Comparison of ENCODE assay signal across 17 cellular contexts in genomic region chr3:14007006-14007405, GRCh38.
DNase-seq lines count a peak whose midpoint lies in the region; ATAC-seq and TF ChIP-seq lines count a peak whose summit lies in the region.
"Had no signal": no experiment of that assay in that cellular context is flagged by ENCODE, and none has a peak within 500 bp of the region (broad histone marks: within the 10 kb centered on the region; RNA-seq: fewer than 3 reads in every experiment).

No MANE protein-coding gene starts in this region.

- in situ Hi-C loops in mammary epithelial cell (cut with MboI; ENCODE audit: low sequenced_read_pairs in 2 of 2) (no loop called here), SK-MEL-5 (cut with HindIII; ENCODE audit: low pct_unique_long_range_greater_than_20kb, low sequenced_read_pairs) (no loop called here)

- TF ChIP-seq POLR2A in breast epithelium (IDR thresholded peaks at IDR 0.05), result no peak

- H2AFZ ChIP-seq in mammary epithelial cell (ENCODE audit: low read depth, low read length), result peak overlapping the region; percentile 90

- TF ChIP-seq CTCF in mammary epithelial cell (conservative IDR thresholded peaks at IDR 0.05 in 1 of 2, IDR thresholded peaks at IDR 0.05 in 1 of 2; ENCODE audit: extremely low read depth in 1 of 2, insufficient read depth in 1 of 2, low read depth in 1 of 2, low read length in 2 of 2) (no peak), breast epithelium (IDR thresholded peaks at IDR 0.05) (no peak), endodermal cell (conservative IDR thresholded peaks at IDR 0.05) (no peak)

- DNase-seq in mammary epithelial cell, result peak; percentile 78
- DNase-seq in breast epithelium (ENCODE audit: low spot score in 2 of 2), result no peak
- peak; percentile 5 for DNase-seq in SK-MEL-5 (ENCODE audit: low read depth, low spot score)
- DNase-seq in foreskin melanocyte, result peak; percentile 11
- DNase-seq in endodermal cell, result no peak
- DNase-seq in left lobe of liver (ENCODE audit: low spot score), result no peak
- DNase-seq: AML-193; Caco-2; CD4-positive, alpha-beta T cell; DMS153; DMS79; GF-D8; H9 had no signal

- peaks cover 3% of the 10 kb centered on the region for H3K36me3 Mint-ChIP-seq in endodermal cell (ENCODE audit: low read depth)

- H4K20me1 ChIP-seq in mammary epithelial cell (ENCODE audit: insufficient read depth, low read length), result no peaks in the 10 kb centered on the region

- peaks cover 3% of the 10 kb centered on the region for H3K9me3 ChIP-seq in mammary epithelial cell (replicated peaks; ENCODE audit: insufficient read depth, low read length)
- no peaks in the 10 kb centered on the region for H3K9me3 ChIP-seq in breast epithelium
- peaks cover 25% of the 10 kb centered on the region for H3K9me3 ChIP-seq in endodermal cell (ENCODE audit: control insufficient read depth, low read length)
- H3K9me3 ChIP-seq: A549 had no signal

- CTCF ChIA-PET in mammary epithelial cell (lab: Charles Lee; ENCODE audit: low non-redundant PET), result no interaction called here

- 7% methylated on average over 4 of the region's 4 CpGs for WGBS in mammary epithelial cell (ENCODE audit: low coverage, missing lambda C conversion rate)
- 82 to 83% methylated on average over 1 to 4 of the region's 4 CpGs for WGBS in endodermal cell (ENCODE audit: insufficient coverage in 1 of 2, insufficient read length in 1 of 2), 2 experiments

- peaks cover 6% of the 10 kb centered on the region for H3K27me3 Mint-ChIP-seq in endodermal cell (ENCODE audit: insufficient read depth)

- BruUV-seq in mammary epithelial cell (replicated peaks; lab: Mats Ljungman, UMichigan), result no TSS peak

- no peak overlapping the region for H3K4me3 Mint-ChIP-seq in endodermal cell
- H3K4me3 Mint-ChIP-seq: CD4-positive, alpha-beta T cell; H9 had no signal

- H3K4me2 ChIP-seq in mammary epithelial cell (ENCODE audit: insufficient read depth, low read depth, low read length), result no peak overlapping the region
- H3K4me2 ChIP-seq: A549 had no signal

- H3K4me3 ChIP-seq in mammary epithelial cell (replicated peaks in 1 of 3; ENCODE audit: insufficient read depth in 1 of 3, low read depth in 2 of 3, low read length in 3 of 3), result no peak overlapping the region
- H3K4me3 ChIP-seq in breast epithelium, result no peak overlapping the region
- H3K4me3 ChIP-seq in endodermal cell (ENCODE audit: low read length), result no peak overlapping the region
- H3K4me3 ChIP-seq: A549 had no signal

- H3K9ac ChIP-seq in mammary epithelial cell (ENCODE audit: insufficient read depth, low read length) (no peak overlapping the region), endodermal cell (ENCODE audit: extremely low read depth, low read length, poor library complexity, severe bottlenecking) (no peak overlapping the region)

- ATAC-seq in left lobe of liver (no peak), HG03432 (IDR thresholded peaks at IDR 0.05; ENCODE audit: unreplicated experiment) (no peak)
- ATAC-seq: A549 had no signal

- H3K79me2 ChIP-seq in mammary epithelial cell (ENCODE audit: insufficient read depth, low read length), result no peaks in the 10 kb centered on the region

- H3K36me3 ChIP-seq in mammary epithelial cell (ENCODE audit: insufficient read depth, low read length), result no peaks in the 10 kb centered on the region
- H3K36me3 ChIP-seq in breast epithelium, result no peaks in the 10 kb centered on the region
- H3K36me3 ChIP-seq in endodermal cell (ENCODE audit: control insufficient read depth, insufficient read depth, low read length), result no peaks in the 10 kb centered on the region

- H3K27ac ChIP-seq in mammary epithelial cell (ENCODE audit: insufficient read depth, low read depth, low read length) (peak overlapping the region; percentile 49), breast epithelium (no peak overlapping the region), endodermal cell (ENCODE audit: low read depth, low read length) (no peak overlapping the region)
- H3K27ac ChIP-seq: 22Rv1, A549, C4-2B had no signal

- H3K27me3 ChIP-seq in mammary epithelial cell (ENCODE audit: insufficient read depth, low read length) (no peaks in the 10 kb centered on the region), breast epithelium (no peaks in the 10 kb centered on the region), endodermal cell (ENCODE audit: control insufficient read depth, insufficient read depth, low read length, poor library complexity, severe bottlenecking) (no peaks in the 10 kb centered on the region)

- intact Hi-C loops in mammary epithelial cell (cut with micrococcal nuclease) (no loop called here), breast epithelium (cut with DNase I; ENCODE audit: low total_unique reads) (no loop called here)

- H3K4me1 ChIP-seq in mammary epithelial cell (ENCODE audit: insufficient read depth, low read length), result peaks cover 7% of the 10 kb centered on the region
- H3K4me1 ChIP-seq in breast epithelium, result no peaks in the 10 kb centered on the region
- H3K4me1 ChIP-seq in endodermal cell (ENCODE audit: control insufficient read depth, insufficient read depth, low read length), result no peaks in the 10 kb centered on the region
- H3K4me1 ChIP-seq: A549, Caco-2 had no signal

- dilution Hi-C loops in mammary epithelial cell (cut with HindIII; ENCODE audit: low sequenced_read_pairs), result no loop called here

- H3K9me3 Mint-ChIP-seq in endodermal cell, result peaks cover 15% of the 10 kb centered on the region
- H3K9me3 Mint-ChIP-seq: CD4-positive, alpha-beta T cell had no signal

- no peaks in the 10 kb centered on the region for H3K4me1 Mint-ChIP-seq in endodermal cell
- H3K4me1 Mint-ChIP-seq: H9 had no signal

- H3K27ac Mint-ChIP-seq in endodermal cell, result no peak overlapping the region
- H3K27ac Mint-ChIP-seq: CD4-positive, alpha-beta T cell; H9 had no signal

Comparison
In these comparisons a context has a peak if more than half of its experiments do, and no peak if none do; other contexts are left out.
1. DNase-seq: peak in mammary epithelial cell (single experiment), SK-MEL-5 (single experiment) and foreskin melanocyte (single experiment); none in breast epithelium (0 of 2), endodermal cell (single experiment) and left lobe of liver (single experiment).